Comparison of ENCODE assay signal across 28 cellular contexts in genomic region chr18:23332356-23332755, GRCh38.
"Had no signal": no experiment of that assay in that cellular context is flagged by ENCODE, and none has a peak within 500 bp of the region (broad histone marks: within the 10 kb centered on the region; RNA-seq: fewer than 3 reads in every experiment).

No MANE protein-coding gene starts in this region.

- H3K27me3 ChIP-seq: brain microvascular endothelial cell, cardiac muscle cell, Peyer's patch had no signal

- H3K27ac ChIP-seq: brain microvascular endothelial cell, cardiac muscle cell, Peyer's patch had no signal

- H3K27me3 Mint-ChIP-seq: activated CD4-positive, alpha-beta T cell treated with anti-CD3 and anti-CD28 coated beads, Interleukin-2, amount 10 ng/mL, durations not matched to agents 24 days and 14 days; activated CD8-positive, alpha-beta T cell treated with anti-CD3 and anti-CD28 coated beads for 36 hours; activated naive CD8-positive, alpha-beta T cell treated with anti-CD3 and anti-CD28 coated beads for 36 hours; activated T-helper 17 cell treated with anti-CD3 and anti-CD28 coated beads, Interleukin-2, amount 50 U/mL, for 72 hours; central memory CD8-positive, alpha-beta T cell; T-cell; T-helper 17 cell had no signal

- H3K36me3 ChIP-seq: cardiac muscle cell, Peyer's patch had no signal

- H3K4me1 Mint-ChIP-seq: activated CD4-positive, alpha-beta T cell treated with anti-CD3 and anti-CD28 coated beads, Interleukin-2, amount 10 ng/mL, durations not matched to agents 24 days and 14 days; activated naive CD8-positive, alpha-beta T cell treated with anti-CD3 and anti-CD28 coated beads for 36 hours; activated T-helper 17 cell treated with anti-CD3 and anti-CD28 coated beads, Interleukin-2, amount 50 U/mL, for 72 hours; central memory CD8-positive, alpha-beta T cell; T-cell had no signal

- H3K4me3 Mint-ChIP-seq: activated CD4-positive, alpha-beta T cell treated with anti-CD3 and anti-CD28 coated beads, Interleukin-2, amount 10 ng/mL, durations not matched to agents 24 days and 14 days; activated CD8-positive, alpha-beta T cell treated with anti-CD3 and anti-CD28 coated beads for 36 hours; activated naive CD8-positive, alpha-beta T cell treated with anti-CD3 and anti-CD28 coated beads for 36 hours; activated T-cell treated with anti-CD3 and anti-CD28 coated beads, Interleukin-2, amount 50 U/mL, for 72 hours; activated T-helper 17 cell treated with anti-CD3 and anti-CD28 coated beads, Interleukin-2, amount 50 U/mL, for 72 hours; central memory CD8-positive, alpha-beta T cell; T-cell; T-helper 17 cell had no signal

- H3K4me1 ChIP-seq: Peyer's patch had no signal

- ATAC-seq: activated CD8-positive, alpha-beta T cell treated with anti-CD3 and anti-CD28 coated beads for 36 hours; activated T-cell treated with anti-CD3 and anti-CD28 coated beads, Interleukin-2, amount 50 U/mL, for 72 hours; activated T-helper 17 cell treated with anti-CD3 and anti-CD28 coated beads, Interleukin-2, amount 50 U/mL, for 72 hours; SK-N-SH treated with all-trans-retinoic acid at 6 μM for 48 hours; T-cell; T-helper 17 cell had no signal

- H3K9me3 Mint-ChIP-seq: activated CD8-positive, alpha-beta T cell treated with anti-CD3 and anti-CD28 coated beads for 36 hours; T-cell had no signal

- H3K27ac Mint-ChIP-seq: activated CD4-positive, alpha-beta T cell treated with anti-CD3 and anti-CD28 coated beads, Interleukin-2, amount 10 ng/mL, durations not matched to agents 24 days and 14 days; activated CD8-positive, alpha-beta T cell treated with anti-CD3 and anti-CD28 coated beads for 36 hours; activated naive CD8-positive, alpha-beta T cell treated with anti-CD3 and anti-CD28 coated beads for 36 hours; activated T-cell treated with anti-CD3 and anti-CD28 coated beads, Interleukin-2, amount 50 U/mL, for 72 hours; activated T-helper 17 cell treated with anti-CD3 and anti-CD28 coated beads, Interleukin-2, amount 50 U/mL, for 72 hours; T-cell; T-helper 17 cell had no signal

- DNase-seq: activated CD4-positive, alpha-beta T cell treated with anti-CD3 and anti-CD28 coated beads, Interleukin-2, amount 10 ng/mL, durations not matched to agents 24 days and 14 days; activated CD4-positive, alpha-beta T cell treated with anti-CD3 and anti-CD28 coated beads, Interleukin-2, amount 50 U/mL, for 4 hours; activated CD8-positive, alpha-beta T cell treated with anti-CD3 and anti-CD28 coated beads for 36 hours; activated effector memory CD4-positive, alpha-beta T cell treated with anti-CD3 and anti-CD28 coated beads, Interleukin-2, amount 50 U/mL, for 16 hours; activated naive CD4-positive, alpha-beta T cell; activated naive CD4-positive, alpha-beta T cell treated with anti-CD3 and anti-CD28 coated beads, Interleukin-2, amount 50 U/mL, for 16 hours; activated naive CD8-positive, alpha-beta T cell treated with anti-CD3 and anti-CD28 coated beads for 36 hours; activated T-cell treated with anti-CD3 and anti-CD28 coated beads, Interleukin-2, amount 50 U/mL, for 1 hour; activated T-cell treated with anti-CD3 and anti-CD28 coated beads, Interleukin-2, amount 50 U/mL, for 72 hours; amniotic stem cell; aorta; brain microvascular endothelial cell; NCI-H1092 treated with DMSO at 0.1 percent for 48 hours; NCI-H1417 treated with DMSO at 0.1 percent for 48 hours; NCI-H187 treated with DMSO at 0.1 percent for 48 hours; NCI-H2081; NCI-H226; NCI-H446 treated with DMSO at 0.1 percent for 48 hours; NCI-H524 treated with DMSO at 0.1 percent for 48 hours; Peyer's patch; RPMI8226; SHP77 treated with DMSO at 0.1 percent for 48 hours; T-cell; T-helper 17 cell had no signal

- H3K9me3 ChIP-seq: Peyer's patch had no signal

- H3K4me3 ChIP-seq: cardiac muscle cell, Peyer's patch had no signal
